In the genomic region with DNA sequence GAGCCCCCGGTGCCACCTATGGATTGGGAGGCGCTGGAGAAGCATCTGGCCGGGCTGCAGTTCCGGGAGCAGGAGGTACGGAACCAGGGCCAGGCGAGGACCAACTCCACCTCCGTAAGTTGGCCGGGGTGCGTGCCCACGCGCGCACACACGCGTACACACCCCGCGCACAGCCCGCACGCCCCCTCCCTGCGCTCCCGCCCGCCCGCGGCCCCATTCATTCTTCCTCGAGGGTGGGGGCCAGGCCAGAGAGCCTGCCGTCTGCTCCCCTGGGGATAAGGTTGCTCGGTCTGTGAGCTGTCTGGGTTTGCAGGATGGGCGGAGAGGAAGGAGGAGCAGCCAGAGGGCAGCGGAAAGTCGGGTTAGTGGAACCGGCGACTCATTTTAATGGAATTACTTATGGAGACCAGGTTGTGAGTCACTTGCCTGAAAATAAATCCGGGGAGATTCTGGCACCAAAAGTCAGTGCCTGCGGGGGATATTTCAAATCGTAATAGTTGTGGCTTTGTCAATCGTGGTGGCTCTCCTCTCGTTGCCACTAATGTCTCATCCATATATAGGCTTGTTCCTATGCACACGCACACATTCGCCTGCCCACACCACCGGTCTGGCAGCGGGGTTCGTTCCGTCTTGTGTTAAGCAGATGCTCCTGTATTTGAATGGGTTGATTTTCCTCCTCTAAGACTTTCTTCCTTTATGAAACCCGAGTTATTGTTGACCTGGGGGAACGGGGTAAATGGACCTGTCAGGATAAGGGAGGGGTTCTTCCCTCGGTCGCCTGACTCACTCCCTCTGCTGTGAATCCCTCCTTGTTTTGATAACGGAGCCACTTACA, we compare ENCODE assay signal across 8 cellular contexts.
DNase-seq lines count a peak whose midpoint lies in the region; ATAC-seq and TF ChIP-seq lines count a peak whose summit lies in the region.

No MANE protein-coding gene starts in this region.

- intact Hi-C loops in esophagus squamous epithelium (cut with DNase I), result no loop called here
- intact Hi-C loops in mucosa of descending colon (cut with DNase I, micrococcal nuclease), result no loop called here

- no peaks in the 10 kb centered on the region for H3K36me3 ChIP-seq in esophagus squamous epithelium
- no peaks in the 10 kb centered on the region for H3K36me3 ChIP-seq in mucosa of descending colon (ENCODE audit: low read depth)
- no peaks in the 10 kb centered on the region for H3K36me3 ChIP-seq in tibial nerve

- H3K9me3 ChIP-seq in esophagus squamous epithelium (no peaks in the 10 kb centered on the region), mucosa of descending colon (no peaks in the 10 kb centered on the region), tibial nerve (no peaks in the 10 kb centered on the region)

- peak in 2 of 4 donors; percentile 34 to 39 for TF ChIP-seq POLR2A in esophagus squamous epithelium (IDR thresholded peaks at IDR 0.05)
- no peak for TF ChIP-seq POLR2A in tibial nerve (IDR thresholded peaks at IDR 0.05)

- peak in 1 of 2 donors; percentile 34 for TF ChIP-seq EP300 in tibial nerve (IDR thresholded peaks at IDR 0.05)

- 0 to 1% methylated on average over 16 to 44 of the region's 47 CpGs for WGBS in esophagus squamous epithelium, 2 donors
- 1 to 2% methylated on average over 22 to 39 of the region's 47 CpGs for WGBS in tibial nerve, 2 donors

- H3K27me3 ChIP-seq in esophagus squamous epithelium (peaks cover 0 to 53% (median 0%) of the 10 kb centered on the region in 4 donors), tibial nerve (no peaks in the 10 kb centered on the region)

- peaks cover 10 to 67% (median 18%) of the 10 kb centered on the region in 3 donors for H3K4me1 ChIP-seq in esophagus squamous epithelium
- peaks cover 8% of the 10 kb centered on the region for H3K4me1 ChIP-seq in mucosa of descending colon (ENCODE audit: low read depth)
- peaks cover 0 to 41% (median 10%) of the 10 kb centered on the region in 4 donors for H3K4me1 ChIP-seq in tibial nerve

- H3K27ac ChIP-seq in VCaP, result peak overlapping the region; percentile 73
- peak overlapping the region; percentile 91 to 96 (median 92) for H3K27ac ChIP-seq in esophagus squamous epithelium
- peak overlapping the region; percentile 72 to 94 (median 85) for H3K27ac ChIP-seq in tibial nerve

- TF ChIP-seq CTCF in VCaP (conservative IDR thresholded peaks at IDR 0.05) (no peak), esophagus squamous epithelium (IDR thresholded peaks at IDR 0.05) (no peak), mucosa of descending colon (IDR thresholded peaks at IDR 0.05) (no peak), tibial nerve (IDR thresholded peaks at IDR 0.05) (no peak)

- peak overlapping the region; percentile 63 to 83 (median 69) for H3K4me3 ChIP-seq in esophagus squamous epithelium
- H3K4me3 ChIP-seq in mucosa of descending colon, result peak overlapping the region; percentile 9
- H3K4me3 ChIP-seq in tibial nerve, result peak overlapping the region; percentile 52 to 85 (median 62)

- ATAC-seq in mucosa of descending colon, result peak; percentile 48
- no peak for ATAC-seq in GM18870 (IDR thresholded peaks at IDR 0.05; ENCODE audit: unreplicated experiment)

- DNase-seq in EL (peak; percentile 100), LoVo (ENCODE audit: low spot score) (peak; percentile 86), esophagus squamous epithelium (lab: John Stamatoyannopoulos, UW) (no peak), mucosa of descending colon (peak; percentile 52 to 71 (median 69)), tibial nerve (ENCODE audit: low spot score in 2 of 2) (peak in 1 of 2 donors; percentile 41)
- DNase-seq in stimulated activated CD4-positive, alpha-beta T cell treated with anti-CD3 and anti-CD28 coated beads, Interleukin-4, amount 100 ng/mL, for 4 hours, result no peak

Comparison
In these comparisons a context has a peak if more than half of its experiments do, and no peak if none do; other contexts are left out.
1. DNase-seq: peak in EL (single experiment), LoVo (single experiment) and mucosa of descending colon (3 of 3); none in esophagus squamous epithelium (single experiment) and stimulated activated CD4-positive, alpha-beta T cell treated with anti-CD3 and anti-CD28 coated beads, Interleukin-4, amount 100 ng/mL, for 4 hours (0 of 2).
2. H3K4me3 ChIP-seq: peak in every context shown above with its lines; median percentile 69 in esophagus squamous epithelium; 62 in tibial nerve; 9 in mucosa of descending colon.
3. Peak in every context shown above with its lines, with median percentiles within 50 percentile points of each other: H3K27ac ChIP-seq.